21 cellular contexts compared by ENCODE assay signal in genomic region chrX:41858161-41858775, GRCh38.
"Had no signal": no experiment of that assay in that cellular context is flagged by ENCODE, and none has a peak within 500 bp of the region (broad histone marks: within the 10 kb centered on the region; RNA-seq: fewer than 3 reads in every experiment).

No MANE protein-coding gene starts in this region.

- DNase-seq: activated CD4-positive, alpha-beta memory T cell treated with anti-CD3 and anti-CD28 coated beads for 36 hours; activated CD4-positive, alpha-beta T cell treated with anti-CD3 and anti-CD28 coated beads for 36 hours; activated CD8-positive, alpha-beta memory T cell treated with anti-CD3 and anti-CD28 coated beads, Interleukin-2, amount 10 ng/mL, durations not matched to agents 7 days and 5 days; activated naive CD4-positive, alpha-beta T cell treated with anti-CD3 and anti-CD28 coated beads for 36 hours; activated naive CD8-positive, alpha-beta T cell treated with anti-CD3 and anti-CD28 coated beads, Interleukin-2, amount 50 U/mL, for 24 hours; activated T-cell treated with anti-CD3 and anti-CD28 coated beads, Interleukin-2, amount 50 U/mL, for 24 hours; anterior cingulate cortex; brain microvascular endothelial cell; colonic mucosa; gastrocnemius medialis; heart right ventricle; right lobe of liver; stimulated activated CD4-positive, alpha-beta T cell treated with anti-CD3 and anti-CD28 coated beads, Interleukin-4, amount 100 ng/mL, for 1 hour; stomach; SW 1271; testis; upper lobe of left lung; WERI-Rb-1 had no signal

- H3K27me3 Mint-ChIP-seq: activated CD4-positive, alpha-beta memory T cell treated with anti-CD3 and anti-CD28 coated beads for 36 hours; activated CD4-positive, alpha-beta T cell treated with anti-CD3 and anti-CD28 coated beads for 36 hours; activated CD8-positive, alpha-beta memory T cell treated with anti-CD3 and anti-CD28 coated beads, Interleukin-2, amount 10 ng/mL, durations not matched to agents 7 days and 5 days; activated naive CD8-positive, alpha-beta T cell treated with anti-CD3 and anti-CD28 coated beads, Interleukin-2, amount 50 U/mL, for 24 hours; central memory CD8-positive, alpha-beta T cell had no signal

- H3K4me1 ChIP-seq: colonic mucosa, right lobe of liver, stomach, testis, upper lobe of left lung had no signal

- ATAC-seq: activated CD4-positive, alpha-beta T cell treated with anti-CD3 and anti-CD28 coated beads for 36 hours; activated CD8-positive, alpha-beta memory T cell treated with anti-CD3 and anti-CD28 coated beads, Interleukin-2, amount 10 ng/mL, durations not matched to agents 7 days and 5 days; activated naive CD8-positive, alpha-beta T cell treated with anti-CD3 and anti-CD28 coated beads, Interleukin-2, amount 50 U/mL, for 24 hours; gastrocnemius medialis; heart right ventricle; right lobe of liver had no signal

- H3K9me3 ChIP-seq: colonic mucosa, gastrocnemius medialis, heart right ventricle, right lobe of liver, stomach, testis, upper lobe of left lung had no signal

- H3K27me3 ChIP-seq: brain microvascular endothelial cell, colonic mucosa, gastrocnemius medialis, right lobe of liver, stomach, testis, upper lobe of left lung had no signal

- H3K27ac ChIP-seq: brain microvascular endothelial cell, colonic mucosa, gastrocnemius medialis, heart right ventricle, right lobe of liver, stomach, testis, upper lobe of left lung, WERI-Rb-1 had no signal

- H3K27ac Mint-ChIP-seq: activated CD4-positive, alpha-beta memory T cell treated with anti-CD3 and anti-CD28 coated beads for 36 hours; activated CD4-positive, alpha-beta T cell treated with anti-CD3 and anti-CD28 coated beads for 36 hours; activated CD8-positive, alpha-beta memory T cell treated with anti-CD3 and anti-CD28 coated beads, Interleukin-2, amount 10 ng/mL, durations not matched to agents 7 days and 5 days; activated naive CD4-positive, alpha-beta T cell treated with anti-CD3 and anti-CD28 coated beads for 36 hours; activated naive CD8-positive, alpha-beta T cell treated with anti-CD3 and anti-CD28 coated beads, Interleukin-2, amount 50 U/mL, for 24 hours; activated T-cell treated with anti-CD3 and anti-CD28 coated beads, Interleukin-2, amount 50 U/mL, for 24 hours had no signal

- H3K36me3 ChIP-seq: brain microvascular endothelial cell, colonic mucosa, gastrocnemius medialis, heart right ventricle, right lobe of liver, stomach, upper lobe of left lung, WERI-Rb-1 had no signal

- H3K4me3 ChIP-seq: colonic mucosa, gastrocnemius medialis, heart right ventricle, lung, right lobe of liver, smooth muscle cell, stomach, testis, upper lobe of left lung had no signal

- H3K9me3 Mint-ChIP-seq: activated CD4-positive, alpha-beta memory T cell treated with anti-CD3 and anti-CD28 coated beads for 36 hours; activated naive CD4-positive, alpha-beta T cell treated with anti-CD3 and anti-CD28 coated beads for 36 hours; activated naive CD8-positive, alpha-beta T cell treated with anti-CD3 and anti-CD28 coated beads, Interleukin-2, amount 50 U/mL, for 24 hours; activated T-cell treated with anti-CD3 and anti-CD28 coated beads, Interleukin-2, amount 50 U/mL, for 24 hours; central memory CD8-positive, alpha-beta T cell had no signal

- H3K4me3 Mint-ChIP-seq: activated CD4-positive, alpha-beta memory T cell treated with anti-CD3 and anti-CD28 coated beads for 36 hours; activated CD4-positive, alpha-beta T cell treated with anti-CD3 and anti-CD28 coated beads for 36 hours; activated CD8-positive, alpha-beta memory T cell treated with anti-CD3 and anti-CD28 coated beads, Interleukin-2, amount 10 ng/mL, durations not matched to agents 7 days and 5 days; activated naive CD4-positive, alpha-beta T cell treated with anti-CD3 and anti-CD28 coated beads for 36 hours; activated naive CD8-positive, alpha-beta T cell treated with anti-CD3 and anti-CD28 coated beads, Interleukin-2, amount 50 U/mL, for 24 hours; activated T-cell treated with anti-CD3 and anti-CD28 coated beads, Interleukin-2, amount 50 U/mL, for 24 hours; central memory CD8-positive, alpha-beta T cell had no signal
